ENCODE assay signal across 11 cellular contexts in the genomic region with DNA sequence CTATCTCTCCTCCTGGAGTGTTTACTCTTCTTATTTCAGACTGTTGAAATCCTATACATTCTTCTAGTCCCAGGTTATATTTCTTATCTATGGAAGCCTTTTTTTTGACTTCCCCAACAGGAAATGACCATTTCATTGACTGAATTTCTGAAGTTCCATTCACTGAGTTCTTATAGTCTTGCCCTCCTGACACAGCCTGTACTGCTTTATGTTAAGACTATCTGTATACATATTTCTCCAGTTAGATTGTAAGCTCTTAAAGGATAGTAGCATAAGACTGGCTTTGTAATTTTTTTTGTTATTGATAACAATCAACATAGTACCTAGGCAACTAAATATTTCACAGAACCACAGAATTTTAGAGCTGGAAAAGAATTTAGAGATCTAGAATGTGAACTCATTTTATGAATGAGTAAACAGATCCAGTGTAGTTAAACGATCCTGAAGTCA. TPM values are rescaled to one million over a fixed set of nuclear protein-coding genes. Genes with fewer than 3 reads are reported as not detected.
DNase-seq lines count a peak whose midpoint lies in the region; ATAC-seq, FAIRE-seq and TF ChIP-seq lines count a peak whose summit lies in the region.
"Had no signal": no experiment of that assay in that cellular context is flagged by ENCODE, and none has a peak within 500 bp of the region (broad histone marks: within the 10 kb centered on the region; RNA-seq: fewer than 3 reads in every experiment).

No MANE protein-coding gene starts in this region.

- no peak overlapping the region for H3K4me3 ChIP-seq in A549
- H3K4me3 ChIP-seq: left ventricle myocardium inferior had no signal

- peaks cover 92% of the 10 kb centered on the region for H3K4me1 ChIP-seq in A549

- peaks cover 60% of the 10 kb centered on the region for H3K4me1 Mint-ChIP-seq in activated naive CD8-positive, alpha-beta T cell treated with anti-CD3 and anti-CD28 coated beads, Interleukin-2, amount 10 ng/mL, durations not matched to agents 7 days and 5 days

- no peaks in the 10 kb centered on the region for H3K27me3 Mint-ChIP-seq in activated naive CD8-positive, alpha-beta T cell treated with anti-CD3 and anti-CD28 coated beads, Interleukin-2, amount 10 ng/mL, durations not matched to agents 7 days and 5 days

- DNase-seq in A549 (ENCODE audit: low read depth in 1 of 2, low spot score in 1 of 2) = no peak
- DNase-seq in H54 (ENCODE audit: insufficient read length, low spot score) = no peak
- DNase-seq in activated naive CD8-positive, alpha-beta T cell treated with anti-CD3 and anti-CD28 coated beads, Interleukin-2, amount 10 ng/mL, durations not matched to agents 7 days and 5 days = no peak
- DNase-seq in kidney tubule cell (ENCODE audit: low spot score) = peak; percentile 59
- no peak for DNase-seq in stimulated activated CD4-positive, alpha-beta T cell treated with anti-CD3 and anti-CD28 coated beads, Interleukin-15, amount 100 ng/mL, for 24 hours
- no peak for DNase-seq in midbrain (lab: John Stamatoyannopoulos, UW)
- DNase-seq: CD8-positive, alpha-beta memory T cell; effector memory CD4-positive, alpha-beta T cell; left ventricle myocardium inferior had no signal

- TF ChIP-seq POLR2A in A549 (IDR thresholded peaks at IDR 0.05; ENCODE audit: low read length) = no peak
- TF ChIP-seq POLR2A in H54 (IDR thresholded peaks at IDR 0.05; ENCODE audit: low read depth, low read length) = no peak

- peak overlapping the region; percentile 91 for H3K4me2 ChIP-seq in A549

- POLR2A ChIA-PET in A549 (lab: Yijun Ruan, JAX) = no interaction called here
- POLR2A ChIA-PET in activated naive CD8-positive, alpha-beta T cell treated with anti-CD3 and anti-CD28 coated beads, Interleukin-2, amount 10 ng/mL, durations not matched to agents 7 days and 5 days (lab: Charles Lee) = interaction anchor here (6.0 kb wide), 1 partner anchor 16 kb away, joined by 77 read pairs; the partner anchor contains the start of gene MACF1

- ATAC-seq in A549 = no peak
- no peak for ATAC-seq in activated naive CD8-positive, alpha-beta T cell treated with anti-CD3 and anti-CD28 coated beads, Interleukin-2, amount 10 ng/mL, durations not matched to agents 7 days and 5 days (ENCODE audit: low read depth)
- no peak for ATAC-seq in HG02642 (IDR thresholded peaks at IDR 0.05; ENCODE audit: poor library complexity, unreplicated experiment)
- ATAC-seq in GM21737 (IDR thresholded peaks at IDR 0.05; ENCODE audit: unreplicated experiment) = no peak

- H3K9me3 Mint-ChIP-seq in activated naive CD8-positive, alpha-beta T cell treated with anti-CD3 and anti-CD28 coated beads, Interleukin-2, amount 10 ng/mL, durations not matched to agents 7 days and 5 days = no peaks in the 10 kb centered on the region
- H3K9me3 Mint-ChIP-seq: CD8-positive, alpha-beta memory T cell had no signal

- H3K27ac Mint-ChIP-seq in activated naive CD8-positive, alpha-beta T cell treated with anti-CD3 and anti-CD28 coated beads, Interleukin-2, amount 10 ng/mL, durations not matched to agents 7 days and 5 days = peak overlapping the region; percentile 69

- peak overlapping the region; percentile 83 to 94 for H3K27ac ChIP-seq in A549
- H3K27ac ChIP-seq: left ventricle myocardium inferior had no signal

- FAIRE-seq in A549 (lab: Jason Lieb, UNC) (no peak), H54 (lab: Jason Lieb, UNC) (peak; percentile 43)

- no peak for TF ChIP-seq RAD21 in A549 (conservative IDR thresholded peaks at IDR 0.05 in 1 of 2, IDR thresholded peaks at IDR 0.05 in 1 of 2)

- WGBS in A549 (ENCODE audit: missing lambda C conversion rate) = 8% methylated on average over 1 of the region's 1 CpG

- no peak for TF ChIP-seq CTCF in A549 (IDR thresholded peaks at IDR 0.05)

- no peaks in the 10 kb centered on the region for H3K36me3 Mint-ChIP-seq in activated naive CD8-positive, alpha-beta T cell treated with anti-CD3 and anti-CD28 coated beads, Interleukin-2, amount 10 ng/mL, durations not matched to agents 7 days and 5 days
- H3K36me3 Mint-ChIP-seq: CD8-positive, alpha-beta memory T cell had no signal

- TF ChIP-seq EP300 in A549 (IDR thresholded peaks at IDR 0.05) = no peak

- H3K4me3 Mint-ChIP-seq in activated naive CD8-positive, alpha-beta T cell treated with anti-CD3 and anti-CD28 coated beads, Interleukin-2, amount 10 ng/mL, durations not matched to agents 7 days and 5 days = no peak overlapping the region
- H3K4me3 Mint-ChIP-seq: CD8-positive, alpha-beta memory T cell had no signal

- CTCF ChIA-PET in A549 (lab: Yijun Ruan, JAX) = interaction anchor here (0.9 to 7.4 kb wide), 9 partner anchors 19 to 91 kb away, joined by 3 to 95 read pairs (median 35); no protein-coding TSS in a partner anchor

- no peaks in the 10 kb centered on the region for H3K9me3 ChIP-seq in A549
- H3K9me3 ChIP-seq: left ventricle myocardium inferior had no signal

TF ChIP-seq in A549, 52 proteins besides CTCF, POLR2A, EP300 and RAD21:
- TF ChIP-seq BHLHE40 (IDR thresholded peaks at IDR 0.05; ENCODE audit: low read depth, low read length) (no peak), CHD2 (IDR thresholded peaks at IDR 0.05; ENCODE audit: low read length, partially characterized antibody) (no peak), CHD4 (IDR thresholded peaks at IDR 0.05; ENCODE audit: borderline replicate concordance) (no peak), HOXB13 (CRISPR knock-in tag; IDR thresholded peaks at IDR 0.05; ENCODE audit: low read depth) (no peak), EHMT2 (IDR thresholded peaks at IDR 0.05; ENCODE audit: low read depth) (no peak), ELK1 (IDR thresholded peaks at IDR 0.05; ENCODE audit: low read depth, low read length) (no peak), TP53 (CRISPR knock-in tag; IDR thresholded peaks at IDR 0.05) (no peak), TFCP2L1 (CRISPR knock-in tag; IDR thresholded peaks at IDR 0.05) (no peak)
TF ChIP-seq in A549: peak in this region for 0.

RNA-seq across cellular contexts. Expression of gene MACF1, which starts 14.9 kb away (rescaled TPM):
- polyA plus RNA-seq in A549 (2011; rRNA removed) (64.2 and 75.7 TPM in 2 replicates), A549 (2017; fragmentation: RNase III; extraction: RNeasy Plus Mini Kit Qiagen cat#74134 plus additional on column Dnase treatment) (41.9 to 46.0 TPM (median 45.7 TPM) in 3 replicates)
- 7.9 and 9.6 TPM in 2 replicates for polyA plus RNA-seq in A549 (2012; cell fraction: cytosol; rRNA removed)
- polyA plus RNA-seq in A549 (2012; cell fraction: nucleus; rRNA removed) = 56.1 and 99.6 TPM in 2 replicates
- polyA minus RNA-seq in A549 (2011; rRNA and poly(A)+ RNA removed) = 170 and 172 TPM in 2 replicates
- 100 to 1,000 TPM; 328 to 344 TPM for total RNA-seq in activated naive CD8-positive, alpha-beta T cell treated with anti-CD3 and anti-CD28 coated beads, Interleukin-2, amount 10 ng/mL, durations not matched to agents 7 days and 5 days
